In genomic region chr5:142186821-142187594, GRCh38 we compare ENCODE assay signal across 15 cellular contexts.
A peak's percentile ranks its signal among the peaks of the same experiment; 100 is the strongest.
DNase-seq lines count a peak whose midpoint lies in the region; ATAC-seq, FAIRE-seq and TF ChIP-seq lines count a peak whose summit lies in the region.
"Had no signal": no experiment of that assay in that cellular context is flagged by ENCODE, and none has a peak within 500 bp of the region (broad histone marks: within the 10 kb centered on the region; RNA-seq: fewer than 3 reads in every experiment).

No MANE protein-coding gene starts in this region.

- no peaks in the 10 kb centered on the region for H3K36me3 ChIP-seq in HepG2 (replicated peaks in 1 of 2; ENCODE audit: control insufficient read depth in 1 of 2, insufficient read depth in 2 of 2, low read length in 2 of 2)
- H3K36me3 ChIP-seq: adrenal gland, upper lobe of left lung had no signal

- no peaks in the 10 kb centered on the region for H3K9me3 ChIP-seq in right cardiac atrium (ENCODE audit: control insufficient read depth, low read length)
- no peaks in the 10 kb centered on the region for H3K9me3 ChIP-seq in HepG2 (ENCODE audit: low read length)
- H3K9me3 ChIP-seq: adrenal gland, upper lobe of left lung had no signal

- no peak for TF ChIP-seq POLR2A in HepG2 (IDR thresholded peaks at IDR 0.05; ENCODE audit: insufficient read depth in 1 of 2, low read depth in 2 of 2, low read length in 2 of 2)

- no peak overlapping the region for H2AFZ ChIP-seq in HepG2 (ENCODE audit: low read length)

- H3K27me3 ChIP-seq in right cardiac atrium (ENCODE audit: control insufficient read depth, insufficient read depth) (no peaks in the 10 kb centered on the region), HepG2 (ENCODE audit: control insufficient read depth in 1 of 2, insufficient read depth in 2 of 2, low read length in 2 of 2) (peaks cover 0 to 8% of the 10 kb centered on the region in 2 experiments; a peak in 1 of 5 replicates)
- H3K27me3 ChIP-seq: adrenal gland, upper lobe of left lung had no signal

- BruUV-seq in HepG2 (replicated peaks; lab: Mats Ljungman, UMichigan) = no TSS peak

- H3K4me1 ChIP-seq in right cardiac atrium (ENCODE audit: control insufficient read depth, insufficient read depth, low read length) (no peaks in the 10 kb centered on the region), HepG2 (ENCODE audit: insufficient read depth, low read length) (peaks cover 60% of the 10 kb centered on the region)

- ATAC-seq in right cardiac atrium (peak; percentile 23 to 30), HepG2 (peak; percentile 61)

- peak in 1 of 3 donors; percentile 63 for DNase-seq in right cardiac atrium
- no peak for DNase-seq in cardiac septum (ENCODE audit: low spot score)
- peak; percentile 27 for DNase-seq in astrocyte of the hippocampus (ENCODE audit: low read depth, low spot score)
- peak; percentile 38 for DNase-seq in HepG2 (ENCODE audit: low spot score)
- DNase-seq in GM19240 (ENCODE audit: insufficient read length, low spot score) = no peak
- no peak for DNase-seq in DMS79 (lab: John Stamatoyannopoulos, UW)
- no peak for DNase-seq in kidney glomerular epithelial cell (lab: John Stamatoyannopoulos, UW)
- no peak for DNase-seq in D341Med (ENCODE audit: low spot score)
- DNase-seq: activated CD4-positive, CD25-positive, alpha-beta regulatory T cell; adrenal gland; NCI-H2171 treated with DMSO at 0.1 percent for 48 hours; stimulated activated CD4-positive, alpha-beta T cell treated with anti-CD3 and anti-CD28 coated beads, Interleukin-1b, Interleukin-23, amount 100 ng/mL, for 48 hours had no signal

- intact Hi-C loops in right cardiac atrium (cut with DNase I) (no loop called here), cardiac septum (cut with DNase I) (no loop called here), HepG2 (cut with micrococcal nuclease; ENCODE audit: unreplicated experiment) (no loop called here)

- POLR2A ChIA-PET in HepG2 (lab: Yijun Ruan, JAX) = no interaction called here

- in situ Hi-C loops in HepG2 (cut with HindIII; ENCODE audit: extremely low pct_ligation_motif_present, low pct_unique_long_range_greater_than_20kb) = no loop called here

- no peaks in the 10 kb centered on the region for H4K20me1 ChIP-seq in HepG2 (ENCODE audit: insufficient read depth, low read length)

- TF ChIP-seq EP300 in HepG2 (IDR thresholded peaks at IDR 0.05; ENCODE audit: low read depth in 2 of 2, low read length in 2 of 2) (no peak), HepG2 (CRISPR knock-in tag; IDR thresholded peaks at IDR 0.05; ENCODE audit: borderline replicate concordance) (no peak)

- FAIRE-seq in HepG2 (lab: Jason Lieb, UNC) = no peak
- FAIRE-seq: GM12891 had no signal

- whole genome bisulfite sequencing in right cardiac atrium = 42% methylated on average over 11 of the region's 11 CpGs
- 2% methylated on average over 2 of the region's 11 CpGs for WGBS in HepG2 (ENCODE audit: low lambda C conversion rate)

- H3K4me2 ChIP-seq in HepG2 (ENCODE audit: low read depth, low read length) = peak overlapping the region; percentile 64

- no peak overlapping the region for H3K4me3 ChIP-seq in right cardiac atrium (ENCODE audit: low read length)
- peak overlapping the region in 1 of 3 experiments; percentile 39; a peak in 2 of 6 replicates for H3K4me3 ChIP-seq in HepG2 (replicated peaks in 1 of 3; ENCODE audit: insufficient read depth in 1 of 3, low read depth in 2 of 3, low read length in 3 of 3)
- H3K4me3 ChIP-seq: adrenal gland, SK-N-MC, upper lobe of left lung had no signal

- CTCF ChIA-PET in HepG2 (lab: Yijun Ruan, JAX; ENCODE audit: low intra/inter-chr PET ratio, low total read pairs) = no interaction called here

- H3K27ac ChIP-seq in right cardiac atrium (ENCODE audit: low read length) (no peak overlapping the region), HepG2 (ENCODE audit: extremely low read length, insufficient read depth, low read length) (no peak overlapping the region)
- H3K27ac ChIP-seq: adrenal gland, SK-N-MC, upper lobe of left lung had no signal

- no peak for TF ChIP-seq CTCF in HepG2 (CRISPR knock-in tag; IDR thresholded peaks at IDR 0.05)

- no peak overlapping the region for H3K9ac ChIP-seq in HepG2 (ENCODE audit: insufficient read depth, low read depth, low read length)

- no peak for TF ChIP-seq RAD21 in HepG2 (CRISPR knock-in tag; IDR thresholded peaks at IDR 0.05)

- H3K79me2 ChIP-seq in HepG2 (ENCODE audit: insufficient read depth, low read length) = no peaks in the 10 kb centered on the region

TF ChIP-seq in HepG2, 621 proteins besides CTCF, POLR2A, EP300 and RAD21 (continues in another document):
- TF ChIP-seq PATZ1 (CRISPR knock-in tag; IDR thresholded peaks at IDR 0.05) (0 out of 2 replicates have a peak, but pooled peaks have one; percentile 24), ZSCAN25 (CRISPR knock-in tag; IDR thresholded peaks at IDR 0.05) (0 out of 2 replicates have a peak, but pooled peaks have one; percentile 36), PAWR (CRISPR knock-in tag; IDR thresholded peaks at IDR 0.05; ENCODE audit: borderline replicate concordance) (no peak), ZNF205 (CRISPR knock-in tag; IDR thresholded peaks at IDR 0.05) (no peak), SKIL (CRISPR knock-in tag; IDR thresholded peaks at IDR 0.05; ENCODE audit: borderline replicate concordance) (no peak), SOX6 (IDR thresholded peaks at IDR 0.05) (no peak), SOX6 (CRISPR knock-in tag; IDR thresholded peaks at IDR 0.05) (peak; percentile 25; the same call in 1 of the 2 replicates), PPARG (CRISPR knock-in tag; conservative IDR thresholded peaks at IDR 0.05) (peak; percentile 61; the same call in 1 of the 2 replicates), ZNF652 (CRISPR knock-in tag; IDR thresholded peaks at IDR 0.05; ENCODE audit: borderline replicate concordance, low read depth) (0 out of 2 replicates have a peak, but pooled peaks have one; percentile 32), ZMYM3 (CRISPR knock-in tag; IDR thresholded peaks at IDR 0.05) (peak; percentile 91), ZNF629 (CRISPR knock-in tag; conservative IDR thresholded peaks at IDR 0.05) (peak; percentile 88), ZFX (CRISPR knock-in tag; IDR thresholded peaks at IDR 0.05; ENCODE audit: low read depth) (0 out of 2 replicates have a peak, but pooled peaks have one; percentile 38), TEAD3 (CRISPR knock-in tag; optimal IDR thresholded peaks at IDR 0.05; ENCODE audit: borderline replicate concordance) (peak; percentile 25), MZF1 (CRISPR knock-in tag; IDR thresholded peaks at IDR 0.05; ENCODE audit: borderline replicate concordance) (no peak), ZNF788 (CRISPR knock-in tag; IDR thresholded peaks at IDR 0.05; ENCODE audit: borderline replicate concordance) (peak; percentile 37; the same call in 1 of the 2 replicates)

Comparison
In these comparisons a context has a peak if more than half of its experiments do, and no peak if none do; other contexts are left out.
1. DNase-seq: peak in astrocyte of the hippocampus (single experiment) and HepG2 (single experiment); none in cardiac septum (single experiment), GM19240 (single experiment), DMS79 (single experiment), kidney glomerular epithelial cell (single experiment) and D341Med (single experiment).